In the genomic region with DNA sequence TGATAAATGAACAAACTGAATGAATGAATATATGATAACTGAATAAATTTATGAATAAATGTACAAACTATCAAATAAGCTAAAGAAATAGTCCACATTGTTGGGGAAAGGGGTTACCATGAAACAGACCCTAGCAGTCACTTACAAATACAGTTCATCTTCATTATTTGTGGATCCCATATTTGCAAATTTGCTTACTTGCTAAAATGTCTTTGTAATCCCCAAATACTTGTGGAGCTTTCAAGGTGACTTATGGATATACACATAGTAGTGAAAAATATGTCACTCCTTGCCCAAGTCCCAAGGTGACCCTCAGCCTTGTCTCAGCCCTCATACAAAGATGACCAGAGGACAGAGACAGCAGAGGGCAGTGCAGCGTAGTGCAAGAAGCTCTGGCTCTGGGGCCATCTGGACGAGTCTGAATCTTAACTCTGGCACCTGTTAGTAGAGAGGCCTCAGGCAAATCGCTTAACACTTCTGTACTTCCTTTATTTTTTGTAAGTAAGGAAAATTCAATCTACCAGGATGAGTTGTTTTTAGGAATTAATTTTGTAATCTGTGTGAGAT, we compare ENCODE assay signal across 8 cellular contexts. TPM values are rescaled to one million over a fixed set of nuclear protein-coding genes. Genes with fewer than 3 reads are reported as not detected.
DNase-seq lines count a peak whose midpoint lies in the region; TF ChIP-seq lines count a peak whose summit lies in the region.

No MANE protein-coding gene starts in this region.

- WGBS in spleen, 5 donors, result 21 to 42% (median 29%) methylated on average over 3 of the region's 3 CpGs

- H3K27ac ChIP-seq in SJCRH30 (no peak overlapping the region), spleen (no peak overlapping the region)

- peaks cover 3% of the 10 kb centered on the region; the same call in 1 of the 2 replicates for H3K4me1 ChIP-seq in SJCRH30
- H3K4me1 ChIP-seq in spleen, result peaks cover 8 to 32% (median 15%) of the 10 kb centered on the region in 6 donors

- DNase-seq in DMS53 treated with DMSO at 0.1 percent for 48 hours (lab: John Stamatoyannopoulos, UW; ENCODE audit: unreplicated experiment) (peak; percentile 72), Kasumi-1 (lab: John Stamatoyannopoulos, UW) (peak; percentile 46 to 51), SJCRH30 (peak; percentile 79 to 88), fibroblast of the aortic adventitia (ENCODE audit: low read depth) (peak; percentile 16), occipital lobe (lab: John Stamatoyannopoulos, UW) (peak; percentile 17), spleen (no peak)
- DNase-seq in effector CD4-positive, alpha-beta T cell, result no peak
- DNase-seq in activated naive CD4-positive, alpha-beta T cell treated with anti-CD3 and anti-CD28 coated beads, Interleukin-2, amount 50 U/mL, for 16 hours, result no peak

- TF ChIP-seq CTCF in fibroblast of the aortic adventitia (IDR thresholded peaks at IDR 0.05; ENCODE audit: insufficient read depth, low read length) (peak; percentile 26), spleen (IDR thresholded peaks at IDR 0.05 in 8 of 11, conservative IDR thresholded peaks at IDR 0.05 in 3 of 11) (peak in 5 of 11 experiments; percentile 26 to 30 (median 28))

- no peaks in the 10 kb centered on the region for H3K36me3 ChIP-seq in SJCRH30
- H3K36me3 ChIP-seq in spleen, result peaks cover 0 to 8% (median 0%) of the 10 kb centered on the region in 6 donors

- H3K4me3 ChIP-seq in SJCRH30, result no peak overlapping the region
- no peak overlapping the region for H3K4me3 ChIP-seq in fibroblast of the aortic adventitia (ENCODE audit: low read depth, low read length)
- H3K4me3 ChIP-seq in spleen, result no peak overlapping the region

- intact Hi-C loops in spleen (cut with DNase I; ENCODE audit: low total_unique reads), result no loop called here

- H3K9me3 ChIP-seq in SJCRH30 (replicated peaks) (no peaks in the 10 kb centered on the region), spleen (no peaks in the 10 kb centered on the region)

- no peaks in the 10 kb centered on the region for H3K27me3 ChIP-seq in SJCRH30
- H3K27me3 ChIP-seq in spleen (replicated peaks in 1 of 7), result no peaks in the 10 kb centered on the region

- TF ChIP-seq POLR2A in spleen (IDR thresholded peaks at IDR 0.05), result no peak

RNA-seq across cellular contexts. Expression of gene PAIP2B, which starts 3.1 kb away (rescaled TPM):
- total RNA-seq in SJCRH30 (2014; rRNA removed; shearing (Covaris generic)), result 2.8 and 3.1 TPM in 2 replicates
- total RNA-seq in fibroblast of the aortic adventitia (ENCODE audit: low replicate concordance) (0.27 and 1.6 TPM in 2 replicates), occipital lobe (19.0 TPM), spleen (1 to 10 TPM; 2.8 to 6.9 (median 3.6) TPM)
- polyA plus RNA-seq in spleen, result 1 to 10 TPM in 2 of 3 donors, under 1 TPM in 1; 0.93 to 1.4 (median 1.3) TPM

Comparison
In these comparisons a context has a peak if more than half of its experiments do, and no peak if none do; other contexts are left out.
1. DNase-seq: peak in DMS53 treated with DMSO at 0.1 percent for 48 hours (single experiment), Kasumi-1 (2 of 2), SJCRH30 (2 of 2), fibroblast of the aortic adventitia (single experiment) and occipital lobe (single experiment); none in spleen (single experiment), effector CD4-positive, alpha-beta T cell (single experiment) and activated naive CD4-positive, alpha-beta T cell treated with anti-CD3 and anti-CD28 coated beads, Interleukin-2, amount 50 U/mL, for 16 hours (single experiment).